ENCODE assay signal across 8 cellular contexts in the genomic region with DNA sequence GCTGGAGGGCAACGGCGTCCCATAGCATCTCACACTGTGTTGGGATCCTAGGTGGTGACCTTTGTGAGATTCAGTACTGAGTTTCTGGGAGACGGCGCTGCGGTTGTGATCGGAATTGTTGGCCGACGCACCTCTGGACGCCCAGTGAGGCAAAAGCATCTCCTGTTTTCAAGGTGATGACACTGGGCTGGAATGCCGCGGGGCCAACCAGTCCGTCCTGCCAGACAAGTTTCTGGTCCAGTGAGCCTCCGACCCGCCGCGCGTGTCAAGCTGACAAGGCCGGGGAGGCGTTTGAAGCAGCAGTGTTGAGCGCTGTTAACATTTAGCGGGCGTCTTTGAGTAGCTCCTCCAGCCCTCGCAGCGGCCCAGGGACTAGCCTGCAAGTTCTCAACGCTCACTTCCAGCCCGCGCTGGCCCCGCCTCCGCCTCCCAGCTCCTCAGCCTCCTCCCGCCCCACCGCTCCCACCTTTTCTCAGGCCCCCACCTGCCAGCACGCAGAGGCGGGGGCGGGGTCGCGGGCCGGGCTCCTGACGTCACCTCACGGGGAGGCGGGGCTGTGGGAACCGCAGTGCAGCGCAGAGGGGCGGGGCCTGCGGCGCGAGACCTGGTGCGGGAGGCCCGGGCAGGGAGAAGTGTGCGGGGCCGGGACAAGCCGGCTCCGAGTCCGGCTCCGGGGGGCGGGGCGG. TPM values are rescaled to one million over a fixed set of nuclear protein-coding genes. Genes with fewer than 3 reads are reported as not detected.
DNase-seq lines count a peak whose midpoint lies in the region; ATAC-seq and TF ChIP-seq lines count a peak whose summit lies in the region.

No MANE protein-coding gene starts in this region.

- ATAC-seq in HG03135 (IDR thresholded peaks at IDR 0.05; ENCODE audit: unreplicated experiment) (peak; percentile 72), left colon (peak; percentile 84)

- DNase-seq in NK-92 (lab: John Stamatoyannopoulos, UW; ENCODE audit: unreplicated experiment) (peak; percentile 22), NCI-H345 (lab: John Stamatoyannopoulos, UW) (peak; percentile 91), choroid plexus epithelial cell (ENCODE audit: low read depth) (peak; percentile 62), left colon (peak; percentile 96 to 98)
- DNase-seq in NK-92 treated with Interleukin-12 subunit alpha and Interleukin-12 subunit beta, amount 100 ng/mL, for 24 hours (lab: John Stamatoyannopoulos, UW), result no peak
- peak; percentile 91 to 95 for DNase-seq in activated CD4-positive, alpha-beta T cell treated with anti-CD3 and anti-CD28 coated beads for 4 hours
- DNase-seq in stimulated activated CD4-positive, alpha-beta T cell treated with anti-CD3 and anti-CD28 coated beads, Interleukin-1b, Interleukin-23, amount 100 ng/mL, for 24 hours (ENCODE audit: low read depth in 4 of 4, low spot score in 1 of 4), result peak; percentile 71 to 82 (median 76)

- peak overlapping the region; percentile 64 for H3K4me3 ChIP-seq in choroid plexus epithelial cell (ENCODE audit: low read depth, low read length)

- intact Hi-C loops in left colon (cut with DNase I, micrococcal nuclease), result no loop called here

- TF ChIP-seq CTCF in choroid plexus epithelial cell (conservative IDR thresholded peaks at IDR 0.05; ENCODE audit: low read depth, low read length), result no peak

RNA-seq across cellular contexts. Expression of a gene that starts 0.5 kb away (rescaled TPM):
- 10 to 100 TPM; 47.1 to 48.3 TPM for total RNA-seq in left colon
